In the genomic region with DNA sequence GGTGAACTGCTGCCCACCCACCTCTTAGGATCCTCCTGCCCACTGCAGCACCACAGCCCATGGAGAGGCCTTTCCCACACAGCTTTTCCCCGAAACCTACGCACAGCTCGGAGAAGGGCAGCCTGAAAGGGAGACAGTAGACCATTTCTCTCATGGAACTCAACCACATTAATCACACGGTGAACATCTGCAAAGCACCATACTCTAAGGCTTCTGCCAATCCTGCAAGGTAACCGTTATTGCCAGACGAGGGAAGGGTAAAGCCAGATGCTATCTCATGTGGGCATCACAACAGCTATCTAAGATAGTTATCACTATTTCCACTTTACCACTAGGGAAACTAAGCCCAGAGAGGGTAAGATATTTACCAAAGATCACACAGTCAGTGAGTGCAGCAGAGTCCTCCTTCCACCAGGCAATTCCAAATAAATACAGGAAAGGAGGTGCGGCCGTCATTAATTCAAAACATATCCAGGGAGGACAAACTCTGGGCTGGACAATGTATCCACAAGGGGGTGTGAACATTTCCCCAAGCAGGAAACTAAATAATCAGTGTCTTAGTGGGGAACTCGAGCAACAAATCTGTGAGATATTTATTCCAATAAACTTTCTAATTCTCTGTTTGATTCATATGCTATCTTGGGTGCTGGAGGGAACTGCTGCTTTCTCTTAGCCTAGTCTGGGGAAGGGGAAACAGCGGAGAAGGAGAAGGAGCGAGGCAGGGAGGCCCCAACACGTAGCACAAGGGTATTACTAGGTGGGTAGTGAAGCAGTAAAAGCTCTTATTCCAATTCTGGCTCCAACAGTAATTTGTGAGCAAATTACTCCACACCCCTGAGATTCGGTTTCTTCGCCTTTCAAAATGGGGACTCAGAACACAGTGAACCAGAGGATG, we compare ENCODE assay signal across 8 cellular contexts. TPM values are rescaled to one million over a fixed set of nuclear protein-coding genes. Genes with fewer than 3 reads are reported as not detected.
A peak's percentile ranks its signal among the peaks of the same experiment; 100 is the strongest.
DNase-seq lines count a peak whose midpoint lies in the region; TF ChIP-seq lines count a peak whose summit lies in the region.

No MANE protein-coding gene starts in this region.

- peaks cover 2% of the 10 kb centered on the region for H3K36me3 Mint-ChIP-seq in chondrocyte (ENCODE audit: low read depth)

- no peaks in the 10 kb centered on the region for H3K9me3 Mint-ChIP-seq in chondrocyte (ENCODE audit: low read depth)

- CTCF ChIA-PET in BJ (lab: Yijun Ruan, JAX): interaction anchor here (1.6 to 3.3 kb wide), 2 partner anchors 9 to 84 kb away, joined by 3 to 14 read pairs; no protein-coding TSS in a partner anchor

- H3K4me1 ChIP-seq in HUES6 (ENCODE audit: control insufficient read depth, insufficient read depth, low read length) (peaks cover 12% of the 10 kb centered on the region), muscle layer of duodenum (ENCODE audit: control insufficient read depth in 1 of 2, insufficient read depth in 2 of 2, low read length in 2 of 2) (peaks cover 20 to 40% of the 10 kb centered on the region in 2 donors)

- TF ChIP-seq CTCF in BJ (IDR thresholded peaks at IDR 0.05; ENCODE audit: insufficient read depth, low read depth, low read length): peak; percentile 15; the same call in 1 of the 2 replicates
- TF ChIP-seq CTCF in chondrocyte (IDR thresholded peaks at IDR 0.05): peak; percentile 32
- TF ChIP-seq CTCF in GM13976 (IDR thresholded peaks at IDR 0.05; ENCODE audit: borderline replicate concordance, control extremely low read depth, extremely low read depth, insufficient read depth, missing control alignments): no peak

- H3K36me3 ChIP-seq in BJ (ENCODE audit: control insufficient read depth, insufficient read depth, low read length) (peaks cover 3% of the 10 kb centered on the region), HUES6 (ENCODE audit: control insufficient read depth, insufficient read depth, low read length) (peaks cover 26% of the 10 kb centered on the region), muscle layer of duodenum (ENCODE audit: control insufficient read depth in 1 of 2, insufficient read depth in 2 of 2, low read length in 2 of 2) (peaks cover 4 to 18% of the 10 kb centered on the region in 2 donors)

- peak overlapping the region; percentile 74 for H3K4me3 ChIP-seq in BJ (ENCODE audit: low read depth, low read length)
- peak overlapping the region; percentile 94 for H3K4me3 ChIP-seq in HUES6 (ENCODE audit: low read depth, low read length)
- peak overlapping the region; percentile 89 to 98 for H3K4me3 ChIP-seq in muscle layer of duodenum (ENCODE audit: low read depth in 1 of 2, low read length in 2 of 2)

- no peaks in the 10 kb centered on the region for H3K27me3 ChIP-seq in BJ (ENCODE audit: control insufficient read depth, insufficient read depth, low read length)
- H3K27me3 ChIP-seq in HUES6 (ENCODE audit: control insufficient read depth, insufficient read depth, low read length): no peaks in the 10 kb centered on the region
- no peaks in the 10 kb centered on the region for H3K27me3 ChIP-seq in muscle layer of duodenum (ENCODE audit: low read depth, low read length)

- no peaks in the 10 kb centered on the region for H3K9me3 ChIP-seq in HUES6 (ENCODE audit: control insufficient read depth, insufficient read depth, low read depth, low read length)
- no peaks in the 10 kb centered on the region for H3K9me3 ChIP-seq in muscle layer of duodenum (ENCODE audit: control insufficient read depth in 1 of 2, low read length in 2 of 2)

- H3K9ac ChIP-seq in HUES6 (ENCODE audit: low read length): peak overlapping the region; percentile 81

- H3K27me3 Mint-ChIP-seq in chondrocyte (ENCODE audit: low read depth): no peaks in the 10 kb centered on the region

- H3K27ac Mint-ChIP-seq in chondrocyte (ENCODE audit: unreplicated experiment): peak overlapping the region; percentile 93

- H3K27ac ChIP-seq in HUES6 (ENCODE audit: low read depth, low read length) (no peak overlapping the region), muscle layer of duodenum (ENCODE audit: low read length) (peak overlapping the region; percentile 86)

- H3K4me1 Mint-ChIP-seq in chondrocyte (ENCODE audit: low read depth): peaks cover 44% of the 10 kb centered on the region

- peak overlapping the region; percentile 95 for H3K4me3 Mint-ChIP-seq in chondrocyte (ENCODE audit: unreplicated experiment)

- in situ Hi-C loops in GM13976 (cut with MboI; ENCODE audit: low sequenced_read_pairs, unreplicated experiment): loop anchor here (10.0 kb wide), 1 partner anchor 222 kb away; no protein-coding TSS in a partner anchor

- DNase-seq in BJ (ENCODE audit: low read depth) (no peak), chondrocyte (ENCODE audit: low spot score) (no peak), NCI-H1417 treated with DMSO at 0.1 percent for 48 hours (lab: John Stamatoyannopoulos, UW) (no peak), SHP77 treated with DMSO at 0.1 percent for 48 hours (lab: John Stamatoyannopoulos, UW) (no peak), NCI-H1105 (lab: John Stamatoyannopoulos, UW) (no peak), GM13976 (ENCODE audit: low spot score) (no peak)

- POLR2A ChIA-PET in BJ (lab: Charles Lee): no interaction called here

RNA-seq across cellular contexts. Expression of gene TMEM186, which starts 0.7 kb away (rescaled TPM):
- 5.9 and 7.9 TPM in 2 replicates for polyA plus RNA-seq in BJ (2011; rRNA removed)
- 3.6 and 3.7 TPM in 2 replicates for polyA minus RNA-seq in BJ (2011; rRNA and poly(A)+ RNA removed)
- 8.4 to 10.7 TPM (median 9.6 TPM) in 3 replicates for total RNA-seq in chondrocyte

RNA-seq across cellular contexts. Expression of gene PMM2, which starts 0.9 kb away (rescaled TPM):
- polyA plus RNA-seq in BJ (2011; rRNA removed): 30.4 and 32.2 TPM in 2 replicates
- polyA minus RNA-seq in BJ (2011; rRNA and poly(A)+ RNA removed): 11.8 and 13.4 TPM in 2 replicates
- total RNA-seq in chondrocyte: 47.6 to 62.1 TPM (median 47.9 TPM) in 3 replicates
